Comparison of ENCODE assay signal across 10 cellular contexts in genomic region chr5:56050566-56051292, GRCh38. TPM values are rescaled to one million over a fixed set of nuclear protein-coding genes. Genes with fewer than 3 reads are reported as not detected.
A peak's percentile ranks its signal among the peaks of the same experiment; 100 is the strongest.
DNase-seq lines count a peak whose midpoint lies in the region; TF ChIP-seq lines count a peak whose summit lies in the region.
"Had no signal": no experiment of that assay in that cellular context is flagged by ENCODE, and none has a peak within 500 bp of the region (broad histone marks: within the 10 kb centered on the region; RNA-seq: fewer than 3 reads in every experiment).

No MANE protein-coding gene starts in this region.

- no peaks in the 10 kb centered on the region for H3K27me3 Mint-ChIP-seq in chondrocyte (ENCODE audit: low read depth)
- no peaks in the 10 kb centered on the region for H3K27me3 Mint-ChIP-seq in neural progenitor cell (ENCODE audit: insufficient read depth, low read depth)
- H3K27me3 Mint-ChIP-seq in glutamatergic neuron (ENCODE audit: unreplicated experiment): peaks cover 4% of the 10 kb centered on the region

- H3K9me3 ChIP-seq in neural progenitor cell (ENCODE audit: low read depth) (no peaks in the 10 kb centered on the region), Peyer's patch (no peaks in the 10 kb centered on the region)
- H3K9me3 ChIP-seq: HAP-1, prostate gland had no signal

- H3K4me1 Mint-ChIP-seq in chondrocyte (ENCODE audit: low read depth) (peaks cover 10% of the 10 kb centered on the region), neural progenitor cell (no peaks in the 10 kb centered on the region), glutamatergic neuron (ENCODE audit: low read depth, unreplicated experiment) (no peaks in the 10 kb centered on the region)

- no peaks in the 10 kb centered on the region for H3K79me2 ChIP-seq in neural progenitor cell (ENCODE audit: low read depth)

- peaks cover 2% of the 10 kb centered on the region for H3K36me3 Mint-ChIP-seq in chondrocyte (ENCODE audit: low read depth)
- H3K36me3 Mint-ChIP-seq in neural progenitor cell: no peaks in the 10 kb centered on the region
- peaks cover 5% of the 10 kb centered on the region for H3K36me3 Mint-ChIP-seq in glutamatergic neuron (ENCODE audit: unreplicated experiment)

- H3K27ac ChIP-seq in neural progenitor cell: no peak overlapping the region
- peak overlapping the region in 2 of 4 donors; percentile 15 to 57 for H3K27ac ChIP-seq in Peyer's patch
- H3K27ac ChIP-seq: prostate gland had no signal

- H3F3A ChIP-seq in neural progenitor cell (ENCODE audit: low read depth): no peaks in the 10 kb centered on the region

- H4K20me1 ChIP-seq in neural progenitor cell (ENCODE audit: low read depth): no peaks in the 10 kb centered on the region

- H3K4me3 ChIP-seq in neural progenitor cell (no peak overlapping the region), Peyer's patch (no peak overlapping the region)
- H3K4me3 ChIP-seq: HAP-1, prostate gland had no signal

- peaks cover 7% of the 10 kb centered on the region for H3K9me3 Mint-ChIP-seq in chondrocyte (ENCODE audit: low read depth)
- H3K9me3 Mint-ChIP-seq in neural progenitor cell: peaks cover 10% of the 10 kb centered on the region
- H3K9me3 Mint-ChIP-seq in glutamatergic neuron (ENCODE audit: unreplicated experiment): peaks cover 2% of the 10 kb centered on the region

- H3K4me1 ChIP-seq in neural progenitor cell: no peaks in the 10 kb centered on the region
- H3K4me1 ChIP-seq in Peyer's patch: peaks cover 0 to 9% (median 3%) of the 10 kb centered on the region in 4 donors
- H3K4me1 ChIP-seq: HAP-1, prostate gland had no signal

- DNase-seq in GDM1 (lab: John Stamatoyannopoulos, UW) (peak; percentile 49), Kasumi-1 (lab: John Stamatoyannopoulos, UW) (peak; percentile 75 to 78), chondrocyte (ENCODE audit: low spot score) (no peak), neural progenitor cell (ENCODE audit: low spot score) (no peak), Peyer's patch (no peak), NCI-H2107 treated with DMSO at 0.1 percent for 48 hours (lab: John Stamatoyannopoulos, UW; ENCODE audit: unreplicated experiment) (no peak), CD1c-positive myeloid dendritic cell (ENCODE audit: extremely low spot score) (no peak), glutamatergic neuron (no peak)

- TF ChIP-seq CTCF in chondrocyte (IDR thresholded peaks at IDR 0.05): no peak
- TF ChIP-seq CTCF in neural progenitor cell (IDR thresholded peaks at IDR 0.05): no peak
- no peak for TF ChIP-seq CTCF in Peyer's patch (IDR thresholded peaks at IDR 0.05)
- no peak for TF ChIP-seq CTCF in glutamatergic neuron (IDR thresholded peaks at IDR 0.05; ENCODE audit: partially characterized antibody, unreplicated experiment)

- no peaks in the 10 kb centered on the region for H3K27me3 ChIP-seq in neural progenitor cell
- no peaks in the 10 kb centered on the region for H3K27me3 ChIP-seq in Peyer's patch

- no peak overlapping the region for H3K4me3 Mint-ChIP-seq in chondrocyte (ENCODE audit: unreplicated experiment)
- H3K4me3 Mint-ChIP-seq in neural progenitor cell: no peak overlapping the region
- H3K4me3 Mint-ChIP-seq in glutamatergic neuron (ENCODE audit: unreplicated experiment): no peak overlapping the region

- no peaks in the 10 kb centered on the region for H3K36me3 ChIP-seq in neural progenitor cell
- H3K36me3 ChIP-seq in Peyer's patch: no peaks in the 10 kb centered on the region
- H3K36me3 ChIP-seq: HAP-1, prostate gland had no signal

- H3K27ac Mint-ChIP-seq in chondrocyte (ENCODE audit: unreplicated experiment): peak overlapping the region; percentile 60
- no peak overlapping the region for H3K27ac Mint-ChIP-seq in neural progenitor cell
- H3K27ac Mint-ChIP-seq in glutamatergic neuron (ENCODE audit: unreplicated experiment): no peak overlapping the region

- H2AFZ ChIP-seq in neural progenitor cell (replicated peaks): peak overlapping the region; percentile 0

- no peak for TF ChIP-seq POLR2A in Peyer's patch (IDR thresholded peaks at IDR 0.05)

- H3K9ac ChIP-seq in neural progenitor cell: no peak overlapping the region

- no peak overlapping the region for H3K4me2 ChIP-seq in neural progenitor cell

RNA-seq across cellular contexts. Expression of gene IL6ST, which starts 56.0 kb away (rescaled TPM):
- total RNA-seq in chondrocyte: 167 to 221 TPM (median 210 TPM) in 3 replicates
- total RNA-seq in neural progenitor cell (ENCODE audit: low replicate concordance): 27.6 and 54.6 TPM in 2 replicates
- total RNA-seq in Peyer's patch: 100 to 1,000 TPM in 2 of 4 donors, 10 to 100 TPM in 2; 88.8 to 179 (median 116) TPM
- 37.7 TPM for total RNA-seq in glutamatergic neuron (ENCODE audit: unreplicated experiment)

Comparison
In these comparisons a context has a peak if more than half of its experiments do, and no peak if none do; other contexts are left out.
1. DNase-seq: peak in GDM1 (single experiment) and Kasumi-1 (2 of 2); none in chondrocyte (single experiment), neural progenitor cell (single experiment), Peyer's patch (0 of 3), NCI-H2107 treated with DMSO at 0.1 percent for 48 hours (single experiment), CD1c-positive myeloid dendritic cell (single experiment) and glutamatergic neuron (single experiment).